Comparison of ENCODE assay signal across 1 cellular context in genomic region chr1:51875291-51875772, GRCh38.
TF ChIP-seq lines count a peak whose summit lies in the region.

No MANE protein-coding gene starts in this region.

TF ChIP-seq in endothelial cell of umbilical vein, 7 proteins besides CTCF, POLR2A, EP300 and RAD21:
- TF ChIP-seq POLR2AphosphoS5 (IDR thresholded peaks at IDR 0.05; ENCODE audit: insufficient read depth, low read depth, low read length): no peak
- TF ChIP-seq FOS (IDR thresholded peaks at IDR 0.05; ENCODE audit: borderline replicate concordance, insufficient read depth, low read length): no peak
- no peak for TF ChIP-seq GATA2 (IDR thresholded peaks at IDR 0.05; ENCODE audit: insufficient read depth, insufficient read length, low read depth, low read length)
